Comparison of ENCODE assay signal across 22 cellular contexts in the genomic region with DNA sequence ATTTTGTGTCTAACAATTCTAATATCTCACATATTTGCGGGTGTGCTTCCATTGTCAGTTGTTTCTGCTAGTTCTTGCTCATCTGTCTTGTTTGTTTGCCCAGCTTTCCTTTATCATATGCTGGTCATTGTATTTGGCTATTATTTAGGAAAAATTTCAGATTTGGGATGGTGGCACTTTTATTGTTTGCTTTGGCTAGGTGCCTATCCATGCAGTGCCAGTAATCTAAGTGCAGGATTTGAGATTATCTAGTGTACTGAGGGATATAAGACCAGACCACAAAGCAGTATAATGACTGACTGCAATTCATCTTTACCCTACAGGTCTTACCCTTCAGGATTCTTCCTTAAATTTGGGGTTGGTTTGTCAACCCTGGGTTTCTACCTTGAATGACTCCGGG.
"Had no signal": no experiment of that assay in that cellular context is flagged by ENCODE, and none has a peak within 500 bp of the region (broad histone marks: within the 10 kb centered on the region; RNA-seq: fewer than 3 reads in every experiment).

No MANE protein-coding gene starts in this region.

- H3K27ac ChIP-seq: coronary artery, epithelial cell of prostate, esophagus squamous epithelium, gastrocnemius medialis, heart right ventricle, left ventricle myocardium inferior, lower lobe of right lung had no signal

- DNase-seq: dermis blood vessel endothelial cell; effector CD8-positive, alpha-beta T cell; effector memory CD8-positive, alpha-beta T cell; endodermal cell; erythroblast; esophagus squamous epithelium; foreskin fibroblast; foreskin melanocyte; gastrocnemius medialis; glutamatergic neuron; head of caudate nucleus; heart right ventricle; hippocampal formation; left cardiac atrium; left ventricle myocardium inferior; lower lobe of right lung; mesenchymal stem cell; mucosa of descending colon; naive B cell had no signal

- H3K27me3 ChIP-seq: esophagus squamous epithelium, gastrocnemius medialis, heart right ventricle had no signal

- H3K4me1 ChIP-seq: esophagus squamous epithelium, gastrocnemius medialis, heart right ventricle, left ventricle myocardium inferior, lower lobe of right lung had no signal

- ATAC-seq: effector memory CD8-positive, alpha-beta T cell; esophagus mucosa; gastrocnemius medialis; heart right ventricle; left cardiac atrium; lower lobe of right lung; mucosa of descending colon had no signal

- H3K4me3 ChIP-seq: coronary artery, esophagus squamous epithelium, gastrocnemius medialis, heart right ventricle, left ventricle myocardium inferior, lower lobe of right lung, mucosa of descending colon had no signal

- H3K36me3 ChIP-seq: gastrocnemius medialis, lower lobe of right lung had no signal

- H3K9me3 ChIP-seq: esophagus squamous epithelium, gastrocnemius medialis, left ventricle myocardium inferior, lower lobe of right lung, mucosa of descending colon had no signal
